In the genomic region with DNA sequence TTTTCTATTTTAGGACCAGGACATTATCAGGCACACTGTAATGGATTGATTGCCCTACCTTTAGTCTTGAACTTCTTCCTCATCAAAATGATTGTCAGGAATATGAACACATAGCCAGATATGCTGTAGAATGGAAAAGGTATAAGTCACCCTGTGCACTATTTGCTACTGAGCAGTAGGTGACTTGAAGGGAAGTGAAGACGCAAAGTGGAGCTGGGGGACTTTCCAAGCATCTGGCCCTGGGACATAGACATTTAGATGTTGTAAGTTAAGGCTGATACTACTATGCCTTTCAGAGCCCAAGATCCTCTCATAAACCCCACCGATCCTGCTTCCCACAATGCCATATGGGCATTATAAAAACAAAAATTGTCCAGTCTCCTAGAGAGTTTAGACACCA, we compare ENCODE assay signal across 14 cellular contexts.
A peak's percentile ranks its signal among the peaks of the same experiment; 100 is the strongest.
DNase-seq lines count a peak whose midpoint lies in the region; ATAC-seq and TF ChIP-seq lines count a peak whose summit lies in the region.
"Had no signal": no experiment of that assay in that cellular context is flagged by ENCODE, and none has a peak within 500 bp of the region (broad histone marks: within the 10 kb centered on the region; RNA-seq: fewer than 3 reads in every experiment).

No MANE protein-coding gene starts in this region.

- H3K27me3 ChIP-seq in WERI-Rb-1 (ENCODE audit: insufficient read depth, low read depth, severe bottlenecking) = no peaks in the 10 kb centered on the region
- H3K27me3 ChIP-seq: Peyer's patch, SJSA1 had no signal

- no peaks in the 10 kb centered on the region for H3K9me3 ChIP-seq in WERI-Rb-1 (ENCODE audit: severe bottlenecking)
- H3K9me3 ChIP-seq: Peyer's patch, SJSA1 had no signal

- H3K36me3 ChIP-seq in WERI-Rb-1 = peaks cover 18% of the 10 kb centered on the region
- H3K36me3 ChIP-seq: SJSA1 had no signal

- TF ChIP-seq CTCF in WERI-Rb-1 (IDR thresholded peaks at IDR 0.05; ENCODE audit: low read depth, low read length) = no peak

- no peak overlapping the region for H3K4me3 ChIP-seq in WERI-Rb-1 (ENCODE audit: low read depth, low read length)
- H3K4me3 ChIP-seq: Peyer's patch, SJSA1 had no signal

- peak overlapping the region; percentile 41 for H3K27ac Mint-ChIP-seq in activated naive CD4-positive, alpha-beta T cell treated with anti-CD3 and anti-CD28 coated beads, Interleukin-2, amount 50 U/mL, for 24 hours
- peak overlapping the region in 1 of 2 donors; percentile 56 for H3K27ac Mint-ChIP-seq in activated naive CD4-positive, alpha-beta T cell treated with anti-CD3 and anti-CD28 coated beads, Interleukin-2, amount 50 U/mL, for 72 hours

- H3K4me1 Mint-ChIP-seq in activated naive CD4-positive, alpha-beta T cell treated with anti-CD3 and anti-CD28 coated beads, Interleukin-2, amount 50 U/mL, for 24 hours = no peaks in the 10 kb centered on the region

- no peak for DNase-seq in activated naive CD4-positive, alpha-beta T cell treated with anti-CD3 and anti-CD28 coated beads, Interleukin-2, amount 50 U/mL, for 72 hours (ENCODE audit: low spot score in 2 of 2)
- DNase-seq in WERI-Rb-1 (no peak), NCI-H1092 (lab: John Stamatoyannopoulos, UW) (no peak), A172 (ENCODE audit: low spot score) (no peak), HCEC 1CT (no peak)
- DNase-seq: DMS79 treated with DMSO at 0.1 percent for 48 hours, NCI-H1436, NCI-H2029 treated with DMSO at 0.1 percent for 48 hours, Peyer's patch had no signal

- no peaks in the 10 kb centered on the region for H3K27me3 Mint-ChIP-seq in activated naive CD4-positive, alpha-beta T cell treated with anti-CD3 and anti-CD28 coated beads, Interleukin-2, amount 50 U/mL, for 24 hours

- H3K9me3 Mint-ChIP-seq in activated naive CD4-positive, alpha-beta T cell treated with anti-CD3 and anti-CD28 coated beads, Interleukin-2, amount 50 U/mL, for 24 hours = no peaks in the 10 kb centered on the region
- H3K9me3 Mint-ChIP-seq in activated naive CD4-positive, alpha-beta T cell treated with anti-CD3 and anti-CD28 coated beads, Interleukin-2, amount 50 U/mL, for 72 hours = no peaks in the 10 kb centered on the region

- H3K36me3 Mint-ChIP-seq in activated naive CD4-positive, alpha-beta T cell treated with anti-CD3 and anti-CD28 coated beads, Interleukin-2, amount 50 U/mL, for 24 hours = peaks cover 12% of the 10 kb centered on the region
- H3K36me3 Mint-ChIP-seq in activated naive CD4-positive, alpha-beta T cell treated with anti-CD3 and anti-CD28 coated beads, Interleukin-2, amount 50 U/mL, for 72 hours = peaks cover 8 to 9% of the 10 kb centered on the region in 2 donors

- ATAC-seq in activated naive CD4-positive, alpha-beta T cell treated with anti-CD3 and anti-CD28 coated beads, Interleukin-2, amount 50 U/mL, for 72 hours = no peak
- ATAC-seq in GM18907 (IDR thresholded peaks at IDR 0.05; ENCODE audit: unreplicated experiment) = peak; percentile 47

- H3K27ac ChIP-seq in WERI-Rb-1 = peak overlapping the region; percentile 91
- H3K27ac ChIP-seq: C4-2B, HL-60, Peyer's patch, SJSA1 had no signal

- no peak overlapping the region for H3K4me3 Mint-ChIP-seq in activated naive CD4-positive, alpha-beta T cell treated with anti-CD3 and anti-CD28 coated beads, Interleukin-2, amount 50 U/mL, for 24 hours
